20 cellular contexts compared by ENCODE assay signal in genomic region chr5:169249001-169249400, GRCh38. TPM values are rescaled to one million over a fixed set of nuclear protein-coding genes. Genes with fewer than 3 reads are reported as not detected.
"Had no signal": no experiment of that assay in that cellular context is flagged by ENCODE, and none has a peak within 500 bp of the region (broad histone marks: within the 10 kb centered on the region; RNA-seq: fewer than 3 reads in every experiment).

No MANE protein-coding gene starts in this region.

- H3K4me1 ChIP-seq: ascending aorta, foreskin keratinocyte, lower lobe of right lung, spleen had no signal

- H2AFZ ChIP-seq: neural progenitor cell had no signal

- H3K4me2 ChIP-seq: neural progenitor cell had no signal

- H3K27me3 ChIP-seq: ascending aorta, foreskin keratinocyte, neural progenitor cell, uterus had no signal

- DNase-seq: activated gamma-delta T cell treated with Interleukin-2 at 50 U/mL for 16 hours; activated T-cell treated with anti-CD3 and anti-CD28 coated beads, Interleukin-2, amount 50 U/mL, for 1 hour; foreskin keratinocyte; kidney; lower lobe of right lung; naive thymus-derived CD4-positive, alpha-beta T cell; retina; spleen; stimulated activated CD4-positive, alpha-beta T cell treated with anti-CD3 and anti-CD28 coated beads, Interleukin-4, amount 100 ng/mL, for 24 hours; stimulated activated naive CD4-positive, alpha-beta T cell treated with Interleukin-2 at 50 U/mL for 16 hours; substantia nigra; T1000; trophoblast cell; uterus had no signal

- H3K9me3 ChIP-seq: ascending aorta, lower lobe of right lung, spleen, uterus had no signal

- H3K36me3 ChIP-seq: ascending aorta, lower lobe of right lung, neural progenitor cell, spleen, uterus had no signal

- ATAC-seq: foreskin keratinocyte; left lobe of liver; lower lobe of right lung; naive thymus-derived CD4-positive, alpha-beta T cell; WTC11 had no signal

- H3K9ac ChIP-seq: neural progenitor cell had no signal

- H3K4me3 ChIP-seq: ascending aorta, coronary artery, lower lobe of right lung, neural progenitor cell, spleen, uterus had no signal

- H3K27ac ChIP-seq: epithelial cell of prostate, foreskin keratinocyte, lower lobe of right lung, neural progenitor cell, spleen had no signal

RNA-seq across cellular contexts. Expression of gene SLIT3, which starts 51.9 kb away (rescaled TPM):
- polyA plus RNA-seq: naive thymus-derived CD4-positive, alpha-beta T cell had no signal
